In genomic region chr16:1525871-1526607, GRCh38 we compare ENCODE assay signal across 19 cellular contexts. TPM values are rescaled to one million over a fixed set of nuclear protein-coding genes. Genes with fewer than 3 reads are reported as not detected.
DNase-seq lines count a peak whose midpoint lies in the region; ATAC-seq and TF ChIP-seq lines count a peak whose summit lies in the region.
"Had no signal": no experiment of that assay in that cellular context is flagged by ENCODE, and none has a peak within 500 bp of the region (broad histone marks: within the 10 kb centered on the region; RNA-seq: fewer than 3 reads in every experiment).

No MANE protein-coding gene starts in this region.

- H3K27ac ChIP-seq in BLaER1 (peak overlapping the region; percentile 33; the same call in 1 of the 2 replicates), tibial nerve (no peak overlapping the region)
- no peak overlapping the region for H3K27ac ChIP-seq in CD8-positive, alpha-beta memory T cell (ENCODE audit: low read depth, low read length)
- H3K27ac ChIP-seq: adrenal gland, cardiac muscle cell, esophagus muscularis mucosa, neural progenitor cell, uterus had no signal

- POLR2A ChIA-PET in CD8-positive, alpha-beta memory T cell (lab: Charles Lee): interaction anchor here (0.6 kb wide), 1 partner anchor 10 kb away, joined by 3 read pairs; no protein-coding TSS in a partner anchor
- POLR2A ChIA-PET in naive thymus-derived CD8-positive, alpha-beta T cell (lab: Charles Lee): interaction anchor here (0.6 to 6.9 kb wide), 13 partner anchors 8 to 886 kb away, joined by 3 to 89 read pairs (median 5); partner anchors contain the start of genes EME2, MAPK8IP3, TELO2 and TMEM204
- POLR2A ChIA-PET in HEK293T (lab: Yijun Ruan, JAX): no interaction called here

- TF ChIP-seq CTCF in tibial nerve (IDR thresholded peaks at IDR 0.05): no peak

- 88 to 92% methylated on average over 38 to 43 of the region's 44 CpGs for WGBS in tibial nerve, 2 donors

- H3K27me3 Mint-ChIP-seq in CD8-positive, alpha-beta memory T cell: no peaks in the 10 kb centered on the region
- no peaks in the 10 kb centered on the region for H3K27me3 Mint-ChIP-seq in naive thymus-derived CD8-positive, alpha-beta T cell

- H4K20me1 ChIP-seq in BLaER1: peaks cover 25% of the 10 kb centered on the region

- no peaks in the 10 kb centered on the region for H3K36me3 Mint-ChIP-seq in CD8-positive, alpha-beta memory T cell
- peaks cover 0 to 13% (median 8%) of the 10 kb centered on the region in 3 donors for H3K36me3 Mint-ChIP-seq in naive thymus-derived CD8-positive, alpha-beta T cell
- H3K36me3 Mint-ChIP-seq: neural progenitor cell had no signal

- TF ChIP-seq EP300 in tibial nerve (IDR thresholded peaks at IDR 0.05): no peak

- peak overlapping the region; percentile 65 to 88 (median 78) for H3K4me3 Mint-ChIP-seq in CD8-positive, alpha-beta memory T cell
- H3K4me3 Mint-ChIP-seq in naive thymus-derived CD8-positive, alpha-beta T cell: peak overlapping the region; percentile 76 to 91 (median 83)
- H3K4me3 Mint-ChIP-seq: neural progenitor cell had no signal

- peak; percentile 61 to 63 for ATAC-seq in naive thymus-derived CD8-positive, alpha-beta T cell
- ATAC-seq: HCT116, K562, left lobe of liver had no signal

- H3K9me3 Mint-ChIP-seq in CD8-positive, alpha-beta memory T cell: no peaks in the 10 kb centered on the region
- H3K9me3 Mint-ChIP-seq in naive thymus-derived CD8-positive, alpha-beta T cell: no peaks in the 10 kb centered on the region
- H3K9me3 Mint-ChIP-seq: neural progenitor cell had no signal

- H3K27ac Mint-ChIP-seq in CD8-positive, alpha-beta memory T cell: peak overlapping the region in 6 of 8 donors; percentile 11 to 95 (median 78)
- peak overlapping the region in 9 of 10 donors; percentile 81 to 96 (median 88) for H3K27ac Mint-ChIP-seq in naive thymus-derived CD8-positive, alpha-beta T cell
- H3K27ac Mint-ChIP-seq: neural progenitor cell had no signal

- CTCF ChIA-PET in CD8-positive, alpha-beta memory T cell (lab: Charles Lee): interaction anchor here (1.2 kb wide), 1 partner anchor 9 kb away, joined by 4 read pairs; no protein-coding TSS in a partner anchor
- CTCF ChIA-PET in HEK293T (lab: Yijun Ruan, JAX): no interaction called here

- no peaks in the 10 kb centered on the region; the same call in 1 of the 2 replicates for H3K36me3 ChIP-seq in BLaER1
- no peaks in the 10 kb centered on the region for H3K36me3 ChIP-seq in CD8-positive, alpha-beta memory T cell (ENCODE audit: insufficient read depth, low read length)
- peaks cover 0 to 43% (median 0%) of the 10 kb centered on the region in 3 donors for H3K36me3 ChIP-seq in tibial nerve
- H3K36me3 ChIP-seq: adrenal gland, cardiac muscle cell, neural progenitor cell, uterus had no signal

- peak overlapping the region; percentile 42 for H3K4me3 ChIP-seq in BLaER1
- H3K4me3 ChIP-seq in CD8-positive, alpha-beta memory T cell (ENCODE audit: low read length): no peak overlapping the region
- no peak overlapping the region for H3K4me3 ChIP-seq in tibial nerve
- H3K4me3 ChIP-seq: adrenal gland, cardiac muscle cell, esophagus muscularis mucosa, K562, neural progenitor cell, uterus had no signal

- H3K9ac ChIP-seq in BLaER1: 0 out of 2 replicates have a peak overlapping the region, but pooled peaks have one; percentile 29
- H3K9ac ChIP-seq: neural progenitor cell had no signal

- H3K4me1 ChIP-seq in BLaER1: peaks cover 38% of the 10 kb centered on the region
- H3K4me1 ChIP-seq in CD8-positive, alpha-beta memory T cell (ENCODE audit: insufficient read depth, low read length): peaks cover 35% of the 10 kb centered on the region
- H3K4me1 ChIP-seq in tibial nerve: peaks cover 0 to 15% (median 0%) of the 10 kb centered on the region in 4 donors
- H3K4me1 ChIP-seq: neural progenitor cell, uterus had no signal

- no peak for TF ChIP-seq POLR2A in tibial nerve (IDR thresholded peaks at IDR 0.05)

- no peaks in the 10 kb centered on the region for H3K9me3 ChIP-seq in BLaER1
- no peaks in the 10 kb centered on the region for H3K9me3 ChIP-seq in CD8-positive, alpha-beta memory T cell (ENCODE audit: low read length)
- H3K9me3 ChIP-seq in tibial nerve: no peaks in the 10 kb centered on the region
- H3K9me3 ChIP-seq: adrenal gland, esophagus muscularis mucosa, uterus had no signal

- H3K27me3 ChIP-seq in BLaER1: peaks cover 11% of the 10 kb centered on the region
- H3K27me3 ChIP-seq in CD8-positive, alpha-beta memory T cell (ENCODE audit: insufficient read depth, low read length, poor library complexity, severe bottlenecking): no peaks in the 10 kb centered on the region
- H3K27me3 ChIP-seq in tibial nerve: no peaks in the 10 kb centered on the region
- H3K27me3 ChIP-seq: adrenal gland, cardiac muscle cell, esophagus muscularis mucosa, neural progenitor cell, uterus had no signal

- H3K4me1 Mint-ChIP-seq in CD8-positive, alpha-beta memory T cell: peaks cover 12 to 40% (median 15%) of the 10 kb centered on the region in 3 donors
- peaks cover 10 to 42% (median 28%) of the 10 kb centered on the region in 4 donors for H3K4me1 Mint-ChIP-seq in naive thymus-derived CD8-positive, alpha-beta T cell

- H3K4me2 ChIP-seq in BLaER1: peak overlapping the region; percentile 92
- H3K4me2 ChIP-seq: neural progenitor cell had no signal

- peak in 2 of 5 donors; percentile 47 to 59 for DNase-seq in CD8-positive, alpha-beta memory T cell
- DNase-seq in activated effector memory CD4-positive, alpha-beta T cell treated with anti-CD3 and anti-CD28 coated beads, Interleukin-2, amount 50 U/mL, for 16 hours: peak; percentile 69
- peak in 6 of 10 donors; percentile 27 to 52 (median 36) for DNase-seq in naive thymus-derived CD8-positive, alpha-beta T cell
- DNase-seq in tibial nerve (ENCODE audit: low spot score in 2 of 2): no peak
- DNase-seq in NCI-H446 treated with DMSO at 0.1 percent for 48 hours (lab: John Stamatoyannopoulos, UW): no peak
- DNase-seq in EL: no peak
- DNase-seq in HEK293T (ENCODE audit: extremely low spot score): no peak
- DNase-seq: adrenal gland, NCI-H2029 treated with DMSO at 0.1 percent for 48 hours, SW 1271, uterus had no signal

TF ChIP-seq in HEK293T, 16 proteins besides CTCF, POLR2A, EP300 and RAD21:
- TF ChIP-seq SP1 (IDR thresholded peaks at IDR 0.05) (no peak), ARNT (IDR thresholded peaks at IDR 0.05) (no peak), FOXM1 (IDR thresholded peaks at IDR 0.05; ENCODE audit: borderline replicate concordance) (no peak), FOXA1 (IDR thresholded peaks at IDR 0.05) (no peak), TARDBP (IDR thresholded peaks at IDR 0.05) (no peak), NFRKB (IDR thresholded peaks at IDR 0.05) (no peak), SUZ12 (IDR thresholded peaks at IDR 0.05) (no peak), FOXK2 (IDR thresholded peaks at IDR 0.05) (no peak), PKNOX1 (IDR thresholded peaks at IDR 0.05) (no peak), HDGF (IDR thresholded peaks at IDR 0.05; ENCODE audit: borderline replicate concordance) (no peak), ELF4 (IDR thresholded peaks at IDR 0.05) (no peak)

RNA-seq across cellular contexts. Expression of gene TMEM204, which starts 7.4 kb away (rescaled TPM):
- total RNA-seq in CD8-positive, alpha-beta memory T cell: 10 to 100 TPM; 27.1 to 30.9 TPM
- 68.4 TPM for polyA plus RNA-seq in CD8-positive, alpha-beta memory T cell
- 100 to 1,000 TPM; 186 to 196 TPM for total RNA-seq in naive thymus-derived CD8-positive, alpha-beta T cell
- 100 to 1,000 TPM in 2 of 3 donors, 10 to 100 TPM in 1; 95.9 to 135 (median 125) TPM for polyA plus RNA-seq in naive thymus-derived CD8-positive, alpha-beta T cell
- total RNA-seq in tibial nerve: 10 to 100 TPM; 46.3 to 53.7 (median 48.9) TPM
- total RNA-seq: NCI-H460 had no signal

RNA-seq across cellular contexts. Expression of gene TELO2, which starts 32.9 kb away (rescaled TPM):
- total RNA-seq in CD8-positive, alpha-beta memory T cell: 10 to 100 TPM; 84.7 to 84.9 TPM
- 14.0 TPM for polyA plus RNA-seq in CD8-positive, alpha-beta memory T cell
- 10 to 100 TPM; 42.6 to 51.5 TPM for total RNA-seq in naive thymus-derived CD8-positive, alpha-beta T cell
- 10 to 100 TPM in 2 of 3 donors, 1 to 10 TPM in 1; 9.8 to 18.1 (median 14.9) TPM for polyA plus RNA-seq in naive thymus-derived CD8-positive, alpha-beta T cell
- 10 to 100 TPM; 37.1 to 84.6 (median 45.3) TPM for total RNA-seq in tibial nerve

RNA-seq across cellular contexts. Expression of gene PTX4, which starts 37.3 kb away (rescaled TPM):
- total RNA-seq in CD8-positive, alpha-beta memory T cell: not detected
- polyA plus RNA-seq in CD8-positive, alpha-beta memory T cell: not detected
- total RNA-seq in naive thymus-derived CD8-positive, alpha-beta T cell: not detected
- not detected for polyA plus RNA-seq in naive thymus-derived CD8-positive, alpha-beta T cell
- total RNA-seq in tibial nerve: not detected
- total RNA-seq: left lobe of liver had no signal
- polyA plus RNA-seq: cardiac muscle cell, K562 had no signal

RNA-seq across cellular contexts. Expression of gene CLCN7, which starts 51.2 kb away (rescaled TPM):
- total RNA-seq in CD8-positive, alpha-beta memory T cell: 10 to 100 TPM; 52.8 to 59.1 TPM
- polyA plus RNA-seq in CD8-positive, alpha-beta memory T cell: 29.3 TPM
- total RNA-seq in naive thymus-derived CD8-positive, alpha-beta T cell: 100 to 1,000 TPM; 112 to 116 TPM
- 10 to 100 TPM; 18.7 to 34.7 (median 24.2) TPM for polyA plus RNA-seq in naive thymus-derived CD8-positive, alpha-beta T cell
- total RNA-seq in tibial nerve: 100 to 1,000 TPM in 2 of 4 donors, 10 to 100 TPM in 2; 38.7 to 136 (median 73.1) TPM

Comparison
In these comparisons a context has a peak if more than half of its experiments do, and no peak if none do; other contexts are left out.
1. DNase-seq: peak in activated effector memory CD4-positive, alpha-beta T cell treated with anti-CD3 and anti-CD28 coated beads, Interleukin-2, amount 50 U/mL, for 16 hours (single experiment) and naive thymus-derived CD8-positive, alpha-beta T cell (6 of 10); none in tibial nerve (0 of 2), NCI-H446 treated with DMSO at 0.1 percent for 48 hours (single experiment), EL (single experiment) and HEK293T (single experiment).